Comparison of ENCODE assay signal across 30 cellular contexts in genomic region chr16:23990507-23990906, GRCh38.
"Had no signal": no experiment of that assay in that cellular context is flagged by ENCODE, and none has a peak within 500 bp of the region (broad histone marks: within the 10 kb centered on the region; RNA-seq: fewer than 3 reads in every experiment).

No MANE protein-coding gene starts in this region.

- H3K27me3 Mint-ChIP-seq: activated CD4-positive, alpha-beta memory T cell treated with anti-CD3 and anti-CD28 coated beads for 36 hours; activated CD4-positive, alpha-beta T cell treated with anti-CD3 and anti-CD28 coated beads for 36 hours; activated CD4-positive, alpha-beta T cell treated with anti-CD3 and anti-CD28 coated beads, Interleukin-2, amount 10 ng/mL, durations not matched to agents 24 days and 14 days; activated naive CD4-positive, alpha-beta T cell treated with anti-CD3 and anti-CD28 coated beads, Interleukin-2, amount 10 ng/mL, durations not matched to agents 7 days and 5 days; activated naive CD8-positive, alpha-beta T cell treated with anti-CD3 and anti-CD28 coated beads, Interleukin-2, amount 10 ng/mL, durations not matched to agents 7 days and 5 days; activated T-cell treated with anti-CD3 and anti-CD28 coated beads, Interleukin-2, amount 50 U/mL, for 24 hours; central memory CD8-positive, alpha-beta T cell; effector memory CD8-positive, alpha-beta T cell; T-helper 17 cell had no signal

- ATAC-seq: activated CD4-positive, alpha-beta T cell treated with anti-CD3 and anti-CD28 coated beads for 36 hours; activated CD8-positive, alpha-beta T cell treated with anti-CD3 and anti-CD28 coated beads, Interleukin-2, amount 10 ng/mL, durations not matched to agents 7 days and 5 days; activated naive CD4-positive, alpha-beta T cell treated with anti-CD3 and anti-CD28 coated beads, Interleukin-2, amount 50 U/mL, for 72 hours; activated T-cell treated with anti-CD3 and anti-CD28 coated beads, Interleukin-2, amount 50 U/mL, for 72 hours; effector memory CD8-positive, alpha-beta T cell; foreskin keratinocyte; gastrocnemius medialis; T-helper 17 cell had no signal

- H3K4me3 Mint-ChIP-seq: activated CD4-positive, alpha-beta memory T cell treated with anti-CD3 and anti-CD28 coated beads for 36 hours; activated CD4-positive, alpha-beta T cell treated with anti-CD3 and anti-CD28 coated beads for 36 hours; activated CD4-positive, alpha-beta T cell treated with anti-CD3 and anti-CD28 coated beads, Interleukin-2, amount 10 ng/mL, durations not matched to agents 24 days and 14 days; activated CD8-positive, alpha-beta T cell treated with anti-CD3 and anti-CD28 coated beads, Interleukin-2, amount 10 ng/mL, durations not matched to agents 7 days and 5 days; activated naive CD4-positive, alpha-beta T cell treated with anti-CD3 and anti-CD28 coated beads, Interleukin-2, amount 10 ng/mL, durations not matched to agents 7 days and 5 days; activated naive CD8-positive, alpha-beta T cell treated with anti-CD3 and anti-CD28 coated beads, Interleukin-2, amount 10 ng/mL, durations not matched to agents 7 days and 5 days; activated T-cell treated with anti-CD3 and anti-CD28 coated beads, Interleukin-2, amount 50 U/mL, for 24 hours; activated T-cell treated with anti-CD3 and anti-CD28 coated beads, Interleukin-2, amount 50 U/mL, for 72 hours; central memory CD8-positive, alpha-beta T cell; effector memory CD8-positive, alpha-beta T cell; T-helper 17 cell; T-helper 2 cell treated with Interferon-gamma antibody and Interleukin-4, amounts not matched to agents 5 μg/mL and 100 μg/mL, for 36 hours had no signal

- H3K4me3 ChIP-seq: esophagus muscularis mucosa, gastrocnemius medialis had no signal

- H3K27ac ChIP-seq: brain microvascular endothelial cell, esophagus muscularis mucosa, foreskin keratinocyte, gastrocnemius medialis, WERI-Rb-1 had no signal

- H3K9me3 ChIP-seq: esophagus muscularis mucosa, gastrocnemius medialis had no signal

- H3K27me3 ChIP-seq: brain microvascular endothelial cell, esophagus muscularis mucosa, foreskin keratinocyte, gastrocnemius medialis had no signal

- H3K9me3 Mint-ChIP-seq: activated CD4-positive, alpha-beta memory T cell treated with anti-CD3 and anti-CD28 coated beads for 36 hours; activated naive CD4-positive, alpha-beta T cell treated with anti-CD3 and anti-CD28 coated beads, Interleukin-2, amount 10 ng/mL, durations not matched to agents 7 days and 5 days; activated naive CD4-positive, alpha-beta T cell treated with anti-CD3 and anti-CD28 coated beads, Interleukin-2, amount 50 U/mL, for 72 hours; activated T-cell treated with anti-CD3 and anti-CD28 coated beads, Interleukin-2, amount 50 U/mL, for 24 hours; central memory CD8-positive, alpha-beta T cell; effector memory CD8-positive, alpha-beta T cell had no signal

- DNase-seq: activated CD4-positive, alpha-beta memory T cell treated with anti-CD3 and anti-CD28 coated beads for 36 hours; activated CD4-positive, alpha-beta T cell treated with anti-CD3 and anti-CD28 coated beads for 36 hours; activated CD4-positive, alpha-beta T cell treated with anti-CD3 and anti-CD28 coated beads, Interleukin-2, amount 10 ng/mL, durations not matched to agents 24 days and 14 days; activated CD4-positive, CD25-positive, alpha-beta regulatory T cell; activated CD4-positive, CD25-positive, alpha-beta regulatory T cell treated with anti-CD3 and anti-CD28 coated beads, Interleukin-2, amount 50 U/mL, for 72 hours; activated CD8-positive, alpha-beta memory T cell treated with anti-CD3 and anti-CD28 coated beads, Interleukin-2, amount 50 U/mL, for 48 hours; activated CD8-positive, alpha-beta T cell treated with anti-CD3 and anti-CD28 coated beads, Interleukin-2, amount 10 ng/mL, durations not matched to agents 7 days and 5 days; activated gamma-delta T cell; activated naive CD4-positive, alpha-beta T cell; activated naive CD4-positive, alpha-beta T cell treated with anti-CD3 and anti-CD28 coated beads, Interleukin-2, amount 10 ng/mL, durations not matched to agents 7 days and 5 days; activated naive CD8-positive, alpha-beta T cell treated with anti-CD3 and anti-CD28 coated beads, Interleukin-2, amount 10 ng/mL, durations not matched to agents 7 days and 5 days; activated T-cell treated with anti-CD3 and anti-CD28 coated beads for 4 hours; activated T-cell treated with anti-CD3 and anti-CD28 coated beads, Interleukin-2, amount 50 U/mL, for 24 hours; activated T-cell treated with anti-CD3 and anti-CD28 coated beads, Interleukin-2, amount 50 U/mL, for 72 hours; brain microvascular endothelial cell; cortex of kidney; dermis blood vessel endothelial cell; effector CD4-positive, alpha-beta T cell; effector memory CD8-positive, alpha-beta T cell; erythroblast; foreskin keratinocyte; gastrocnemius medialis; T-helper 1 cell; T-helper 17 cell; T1000; WERI-Rb-1 had no signal

- H3K4me1 ChIP-seq: esophagus muscularis mucosa, foreskin keratinocyte, gastrocnemius medialis had no signal

- H3K36me3 ChIP-seq: brain microvascular endothelial cell, esophagus muscularis mucosa, gastrocnemius medialis, WERI-Rb-1 had no signal

- H3K27ac Mint-ChIP-seq: activated CD4-positive, alpha-beta memory T cell treated with anti-CD3 and anti-CD28 coated beads for 36 hours; activated CD4-positive, alpha-beta T cell treated with anti-CD3 and anti-CD28 coated beads for 36 hours; activated CD4-positive, alpha-beta T cell treated with anti-CD3 and anti-CD28 coated beads, Interleukin-2, amount 10 ng/mL, durations not matched to agents 24 days and 14 days; activated CD8-positive, alpha-beta T cell treated with anti-CD3 and anti-CD28 coated beads, Interleukin-2, amount 10 ng/mL, durations not matched to agents 7 days and 5 days; activated naive CD4-positive, alpha-beta T cell treated with anti-CD3 and anti-CD28 coated beads, Interleukin-2, amount 10 ng/mL, durations not matched to agents 7 days and 5 days; activated naive CD8-positive, alpha-beta T cell treated with anti-CD3 and anti-CD28 coated beads, Interleukin-2, amount 10 ng/mL, durations not matched to agents 7 days and 5 days; activated T-cell treated with anti-CD3 and anti-CD28 coated beads, Interleukin-2, amount 50 U/mL, for 24 hours; activated T-cell treated with anti-CD3 and anti-CD28 coated beads, Interleukin-2, amount 50 U/mL, for 72 hours; T-helper 17 cell; T-helper 2 cell treated with Interferon-gamma antibody and Interleukin-4, amounts not matched to agents 5 μg/mL and 100 μg/mL, for 36 hours had no signal
